In the genomic region with DNA sequence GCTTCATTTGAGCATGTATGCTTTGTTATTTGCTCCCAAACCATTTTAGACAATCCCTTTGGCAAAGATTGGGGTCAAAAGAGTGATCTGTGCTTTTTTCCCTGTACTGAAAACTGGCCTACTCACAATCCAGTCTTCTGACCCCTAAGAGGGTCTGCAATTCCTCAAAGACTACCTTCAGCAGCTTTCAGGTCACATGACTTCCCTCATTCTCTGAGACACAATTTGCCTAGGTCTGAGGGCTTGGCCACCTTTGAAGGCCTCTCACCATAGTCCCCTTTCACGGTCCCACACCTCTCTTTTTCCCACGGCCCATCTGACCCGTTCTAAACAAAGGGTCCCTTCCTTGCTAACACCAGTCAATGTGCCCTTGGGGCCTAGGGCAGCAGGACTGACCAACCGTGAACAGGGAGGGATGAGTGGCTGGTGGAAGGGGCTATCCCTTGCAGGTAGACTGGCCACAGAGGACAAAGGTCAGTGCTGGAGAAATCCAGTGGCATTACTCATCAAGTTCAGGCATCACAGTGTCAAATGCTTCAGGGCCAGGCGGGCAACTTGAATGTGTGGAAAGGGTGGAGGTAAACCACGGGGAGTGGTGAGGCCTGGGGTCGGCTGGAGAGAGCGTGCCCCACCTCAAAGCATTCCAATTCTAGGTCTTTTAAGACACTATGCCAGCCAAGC, we compare ENCODE assay signal across 1 cellular context.
A peak's percentile ranks its signal among the peaks of the same experiment; 100 is the strongest.
TF ChIP-seq lines count a peak whose summit lies in the region.

No MANE protein-coding gene starts in this region.

TF ChIP-seq in K562, 482 proteins besides CTCF, POLR2A, EP300 and RAD21:
- TF ChIP-seq, protein P1, sequence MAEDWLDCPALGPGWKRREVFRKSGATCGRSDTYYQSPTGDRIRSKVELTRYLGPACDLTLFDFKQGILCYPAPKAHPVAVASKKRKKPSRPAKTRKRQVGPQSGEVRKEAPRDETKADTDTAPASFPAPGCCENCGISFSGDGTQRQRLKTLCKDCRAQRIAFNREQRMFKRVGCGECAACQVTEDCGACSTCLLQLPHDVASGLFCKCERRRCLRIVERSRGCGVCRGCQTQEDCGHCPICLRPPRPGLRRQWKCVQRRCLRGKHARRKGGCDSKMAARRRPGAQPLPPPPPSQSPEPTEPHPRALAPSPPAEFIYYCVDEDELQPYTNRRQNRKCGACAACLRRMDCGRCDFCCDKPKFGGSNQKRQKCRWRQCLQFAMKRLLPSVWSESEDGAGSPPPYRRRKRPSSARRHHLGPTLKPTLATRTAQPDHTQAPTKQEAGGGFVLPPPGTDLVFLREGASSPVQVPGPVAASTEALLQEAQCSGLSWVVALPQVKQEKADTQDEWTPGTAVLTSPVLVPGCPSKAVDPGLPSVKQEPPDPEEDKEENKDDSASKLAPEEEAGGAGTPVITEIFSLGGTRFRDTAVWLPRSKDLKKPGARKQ (CRISPR knock-in tag; IDR thresholded peaks at IDR 0.05): no peak
- no peak for TF ChIP-seq SP2 (IDR thresholded peaks at IDR 0.05; ENCODE audit: extremely low read depth, low read depth, low read length, poor library complexity, severe bottlenecking)
- TF ChIP-seq, protein P2, sequence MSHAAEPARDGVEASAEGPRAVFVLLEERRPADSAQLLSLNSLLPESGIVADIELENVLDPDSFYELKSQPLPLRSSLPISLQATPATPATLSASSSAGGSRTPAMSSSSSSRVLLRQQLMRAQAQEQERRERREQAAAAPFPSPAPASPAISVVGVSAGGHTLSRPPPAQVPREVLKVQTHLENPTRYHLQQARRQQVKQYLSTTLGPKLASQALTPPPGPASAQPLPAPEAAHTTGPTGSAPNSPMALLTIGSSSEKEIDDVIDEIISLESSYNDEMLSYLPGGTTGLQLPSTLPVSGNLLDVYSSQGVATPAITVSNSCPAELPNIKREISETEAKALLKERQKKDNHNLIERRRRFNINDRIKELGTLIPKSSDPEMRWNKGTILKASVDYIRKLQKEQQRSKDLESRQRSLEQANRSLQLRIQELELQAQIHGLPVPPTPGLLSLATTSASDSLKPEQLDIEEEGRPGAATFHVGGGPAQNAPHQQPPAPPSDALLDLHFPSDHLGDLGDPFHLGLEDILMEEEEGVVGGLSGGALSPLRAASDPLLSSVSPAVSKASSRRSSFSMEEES (CRISPR knock-in tag; IDR thresholded peaks at IDR 0.05): peak; percentile 76
- TF ChIP-seq, protein P3, sequence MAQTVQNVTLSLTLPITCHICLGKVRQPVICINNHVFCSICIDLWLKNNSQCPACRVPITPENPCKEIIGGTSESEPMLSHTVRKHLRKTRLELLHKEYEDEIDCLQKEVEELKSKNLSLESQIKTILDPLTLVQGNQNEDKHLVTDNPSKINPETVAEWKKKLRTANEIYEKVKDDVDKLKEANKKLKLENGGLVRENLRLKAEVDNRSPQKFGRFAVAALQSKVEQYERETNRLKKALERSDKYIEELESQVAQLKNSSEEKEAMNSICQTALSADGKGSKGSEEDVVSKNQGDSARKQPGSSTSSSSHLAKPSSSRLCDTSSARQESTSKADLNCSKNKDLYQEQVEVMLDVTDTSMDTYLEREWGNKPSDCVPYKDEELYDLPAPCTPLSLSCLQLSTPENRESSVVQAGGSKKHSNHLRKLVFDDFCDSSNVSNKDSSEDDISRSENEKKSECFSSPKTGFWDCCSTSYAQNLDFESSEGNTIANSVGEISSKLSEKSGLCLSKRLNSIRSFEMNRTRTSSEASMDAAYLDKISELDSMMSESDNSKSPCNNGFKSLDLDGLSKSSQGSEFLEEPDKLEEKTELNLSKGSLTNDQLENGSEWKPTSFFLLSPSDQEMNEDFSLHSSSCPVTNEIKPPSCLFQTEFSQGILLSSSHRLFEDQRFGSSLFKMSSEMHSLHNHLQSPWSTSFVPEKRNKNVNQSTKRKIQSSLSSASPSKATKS (CRISPR knock-in tag; IDR thresholded peaks at IDR 0.05): no peak
- no peak for TF ChIP-seq ZNF644 (tag; IDR thresholded peaks at IDR 0.05; ENCODE audit: low read depth)
- TF ChIP-seq TAL1 (IDR thresholded peaks at IDR 0.05): no peak
- no peak for TF ChIP-seq TBP (optimal IDR thresholded peaks at IDR 0.05; ENCODE audit: low read depth, low read length)
- peak; percentile 30; the same call in 1 of the 2 replicates for TF ChIP-seq RAD51 (IDR thresholded peaks at IDR 0.05; ENCODE audit: borderline replicate concordance, low read depth)
- TF ChIP-seq RBM25 (IDR thresholded peaks at IDR 0.05; ENCODE audit: low read depth, low read length, severe bottlenecking): no peak
- TF ChIP-seq, protein P4, sequence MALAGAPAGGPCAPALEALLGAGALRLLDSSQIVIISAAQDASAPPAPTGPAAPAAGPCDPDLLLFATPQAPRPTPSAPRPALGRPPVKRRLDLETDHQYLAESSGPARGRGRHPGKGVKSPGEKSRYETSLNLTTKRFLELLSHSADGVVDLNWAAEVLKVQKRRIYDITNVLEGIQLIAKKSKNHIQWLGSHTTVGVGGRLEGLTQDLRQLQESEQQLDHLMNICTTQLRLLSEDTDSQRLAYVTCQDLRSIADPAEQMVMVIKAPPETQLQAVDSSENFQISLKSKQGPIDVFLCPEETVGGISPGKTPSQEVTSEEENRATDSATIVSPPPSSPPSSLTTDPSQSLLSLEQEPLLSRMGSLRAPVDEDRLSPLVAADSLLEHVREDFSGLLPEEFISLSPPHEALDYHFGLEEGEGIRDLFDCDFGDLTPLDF (CRISPR knock-in tag; IDR thresholded peaks at IDR 0.05): no peak
- no peak for TF ChIP-seq ZNF140 (CRISPR knock-in tag; IDR thresholded peaks at IDR 0.05)
- no peak for TF ChIP-seq RBM22 (IDR thresholded peaks at IDR 0.05; ENCODE audit: low read depth, low read length, poor library complexity, severe bottlenecking)
- TF ChIP-seq, protein P5, sequence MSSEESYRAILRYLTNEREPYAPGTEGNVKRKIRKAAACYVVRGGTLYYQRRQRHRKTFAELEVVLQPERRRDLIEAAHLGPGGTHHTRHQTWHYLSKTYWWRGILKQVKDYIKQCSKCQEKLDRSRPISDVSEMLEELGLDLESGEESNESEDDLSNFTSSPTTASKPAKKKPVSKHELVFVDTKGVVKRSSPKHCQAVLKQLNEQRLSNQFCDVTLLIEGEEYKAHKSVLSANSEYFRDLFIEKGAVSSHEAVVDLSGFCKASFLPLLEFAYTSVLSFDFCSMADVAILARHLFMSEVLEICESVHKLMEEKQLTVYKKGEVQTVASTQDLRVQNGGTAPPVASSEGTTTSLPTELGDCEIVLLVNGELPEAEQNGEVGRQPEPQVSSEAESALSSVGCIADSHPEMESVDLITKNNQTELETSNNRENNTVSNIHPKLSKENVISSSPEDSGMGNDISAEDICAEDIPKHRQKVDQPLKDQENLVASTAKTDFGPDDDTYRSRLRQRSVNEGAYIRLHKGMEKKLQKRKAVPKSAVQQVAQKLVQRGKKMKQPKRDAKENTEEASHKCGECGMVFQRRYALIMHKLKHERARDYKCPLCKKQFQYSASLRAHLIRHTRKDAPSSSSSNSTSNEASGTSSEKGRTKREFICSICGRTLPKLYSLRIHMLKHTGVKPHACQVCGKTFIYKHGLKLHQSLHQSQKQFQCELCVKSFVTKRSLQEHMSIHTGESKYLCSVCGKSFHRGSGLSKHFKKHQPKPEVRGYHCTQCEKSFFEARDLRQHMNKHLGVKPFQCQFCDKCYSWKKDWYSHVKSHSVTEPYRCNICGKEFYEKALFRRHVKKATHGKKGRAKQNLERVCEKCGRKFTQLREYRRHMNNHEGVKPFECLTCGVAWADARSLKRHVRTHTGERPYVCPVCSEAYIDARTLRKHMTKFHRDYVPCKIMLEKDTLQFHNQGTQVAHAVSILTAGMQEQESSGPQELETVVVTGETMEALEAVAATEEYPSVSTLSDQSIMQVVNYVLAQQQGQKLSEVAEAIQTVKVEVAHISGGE (CRISPR knock-in tag; IDR thresholded peaks at IDR 0.05): no peak
